Comparison of ENCODE assay signal across 28 cellular contexts in genomic region chr18:37570336-37570930, GRCh38. TPM values are rescaled to one million over a fixed set of nuclear protein-coding genes. Genes with fewer than 3 reads are reported as not detected.
DNase-seq lines count a peak whose midpoint lies in the region; ATAC-seq and TF ChIP-seq lines count a peak whose summit lies in the region.
"Had no signal": no experiment of that assay in that cellular context is flagged by ENCODE, and none has a peak within 500 bp of the region (broad histone marks: within the 10 kb centered on the region; RNA-seq: fewer than 3 reads in every experiment).

No MANE protein-coding gene starts in this region.

- no peaks in the 10 kb centered on the region for H3K9me3 ChIP-seq in GM23248 (ENCODE audit: low read depth)
- H3K9me3 ChIP-seq: right atrium auricular region, suprapubic skin had no signal

- no peak overlapping the region for H3K4me3 ChIP-seq in GM23248
- H3K4me3 ChIP-seq: right atrium auricular region, smooth muscle cell, suprapubic skin had no signal

- H3K27me3 ChIP-seq in GM23248 (replicated peaks; ENCODE audit: insufficient read depth) = peaks cover 39% of the 10 kb centered on the region

- H2AFZ ChIP-seq in GM23248 = no peak overlapping the region

- H3K36me3 ChIP-seq in GM23248 (ENCODE audit: low read depth) = no peaks in the 10 kb centered on the region
- H3K36me3 ChIP-seq: brain microvascular endothelial cell, right atrium auricular region, suprapubic skin had no signal

- no peaks in the 10 kb centered on the region for H3K79me2 ChIP-seq in GM23248 (ENCODE audit: insufficient read depth)

- no peak overlapping the region for H3K27ac ChIP-seq in GM23248
- H3K27ac ChIP-seq: brain microvascular endothelial cell, epithelial cell of prostate, right atrium auricular region, suprapubic skin had no signal

- H3K4me1 ChIP-seq in GM23248 (ENCODE audit: insufficient read depth) = no peaks in the 10 kb centered on the region

- H3K4me1 Mint-ChIP-seq in WTC11 = peaks cover 38% of the 10 kb centered on the region

- no peaks in the 10 kb centered on the region for H4K20me1 ChIP-seq in GM23248 (ENCODE audit: insufficient read depth)

- no peak overlapping the region for H3K4me3 Mint-ChIP-seq in WTC11
- H3K4me3 Mint-ChIP-seq: activated naive CD4-positive, alpha-beta T cell treated with anti-CD3 and anti-CD28 coated beads, Interleukin-2, amount 50 U/mL, for 24 hours; CD4-positive, CD25-positive, alpha-beta regulatory T cell; memory B cell had no signal

- peaks cover 69% of the 10 kb centered on the region for H3K27me3 Mint-ChIP-seq in WTC11 (ENCODE audit: low read depth)

- peak; percentile 16 for DNase-seq in NCI-H146 (lab: John Stamatoyannopoulos, UW)
- DNase-seq in NCI-H146 treated with DMSO at 0.1 percent for 48 hours (lab: John Stamatoyannopoulos, UW; ENCODE audit: unreplicated experiment) = no peak
- DNase-seq in COLO668 (lab: John Stamatoyannopoulos, UW; ENCODE audit: unreplicated experiment) = peak; percentile 17
- DNase-seq in WTC11 (ENCODE audit: low spot score) = peak; percentile 43
- DNase-seq in left lobe of liver (ENCODE audit: low spot score) = peak; percentile 27
- DNase-seq in CD1c-positive myeloid dendritic cell (ENCODE audit: extremely low spot score) = no peak
- no peak for DNase-seq in GM23248
- DNase-seq: activated CD4-positive, alpha-beta T cell treated with anti-CD3 and anti-CD28 coated beads for 4 hours; amniotic stem cell; brain microvascular endothelial cell; CD4-positive, CD25-positive, alpha-beta regulatory T cell; effector CD8-positive, alpha-beta T cell; hippocampal formation; IMR-90; left colon; NCI-H1436 treated with DMSO at 0.1 percent for 48 hours; NCI-H2171 treated with DMSO at 0.1 percent for 48 hours; SHP77 treated with DMSO at 0.1 percent for 48 hours; stimulated activated naive CD4-positive, alpha-beta T cell; SW 1271 had no signal

- H3F3A ChIP-seq in GM23248 (ENCODE audit: insufficient read depth) = no peaks in the 10 kb centered on the region

- in situ Hi-C loops in GM23248 (cut with MboI) = no loop called here

- CTCF ChIA-PET in WTC11 (lab: Charles Lee) = interaction anchor here (0.9 to 2.2 kb wide), 4 partner anchors 17 to 208 kb away, joined by 3 to 13 read pairs (median 4); no protein-coding TSS in a partner anchor

- WGBS in GM23248 (ENCODE audit: low coverage in 1 of 2, low lambda C conversion rate in 2 of 2, missing lambda C conversion rate in 2 of 2), 2 experiments = 25 to 28% methylated on average over 5 of the region's 5 CpGs

- TF ChIP-seq CTCF in WTC11 (IDR thresholded peaks at IDR 0.05) = no peak

- no peak overlapping the region for H3K27ac Mint-ChIP-seq in WTC11
- H3K27ac Mint-ChIP-seq: activated naive CD4-positive, alpha-beta T cell treated with anti-CD3 and anti-CD28 coated beads, Interleukin-2, amount 50 U/mL, for 24 hours; CD4-positive, CD25-positive, alpha-beta regulatory T cell; memory B cell had no signal

- no peak overlapping the region for H3K9ac ChIP-seq in GM23248

- POLR2A ChIA-PET in WTC11 (lab: Charles Lee) = no interaction called here

- no peaks in the 10 kb centered on the region for H3K36me3 Mint-ChIP-seq in WTC11
- H3K36me3 Mint-ChIP-seq: activated naive CD4-positive, alpha-beta T cell treated with anti-CD3 and anti-CD28 coated beads, Interleukin-2, amount 50 U/mL, for 24 hours had no signal

- H3K4me2 ChIP-seq in GM23248 (ENCODE audit: unreplicated experiment) = no peak overlapping the region
- H3K4me2 ChIP-seq: smooth muscle cell had no signal

- H3K9me3 Mint-ChIP-seq in WTC11 = no peaks in the 10 kb centered on the region
- H3K9me3 Mint-ChIP-seq: activated naive CD4-positive, alpha-beta T cell treated with anti-CD3 and anti-CD28 coated beads, Interleukin-2, amount 50 U/mL, for 24 hours; memory B cell had no signal

- peak; percentile 78 for ATAC-seq in WTC11
- no peak for ATAC-seq in left lobe of liver
- ATAC-seq in HG03469 (IDR thresholded peaks at IDR 0.05; ENCODE audit: unreplicated experiment) = no peak
- ATAC-seq: left colon had no signal

- H3K9me2 ChIP-seq in GM23248 (ENCODE audit: insufficient read depth) = no peaks in the 10 kb centered on the region

TF ChIP-seq in WTC11, 78 proteins besides CTCF, POLR2A, EP300 and RAD21:
- TF ChIP-seq ZBTB21 (CRISPR knock-in tag; IDR thresholded peaks at IDR 0.05; ENCODE audit: borderline replicate concordance) (no peak), CREB1 (CRISPR knock-in tag; IDR thresholded peaks at IDR 0.05) (no peak), PRDM15 (CRISPR knock-in tag; IDR thresholded peaks at IDR 0.05) (peak; percentile 35; the same call in 1 of the 2 replicates)

RNA-seq across cellular contexts. Expression of gene CELF4, which starts 4.8 kb away (rescaled TPM):
- total RNA-seq in WTC11 (2021) (2.6 to 3.3 TPM (median 2.9 TPM) in 3 replicates), left lobe of liver (not detected)
- not detected in 2 replicates for total RNA-seq in GM23248 (2014; rRNA removed; shearing (Covaris generic))
- polyA plus RNA-seq in GM23248 (2016; fragmentation: Nextera tagmentation; extraction: Ambion mirVana) = 0.24 TPM in 1 of 2 replicates, not detected in the other
- total RNA-seq: A172; CD4-positive, CD25-positive, alpha-beta regulatory T cell; IMR-90; suprapubic skin had no signal
- polyA plus RNA-seq: IMR-90, smooth muscle cell had no signal

Comparison
In these comparisons a context has a peak if more than half of its experiments do, and no peak if none do; other contexts are left out.
1. DNase-seq: peak in NCI-H146 (single experiment), COLO668 (single experiment), WTC11 (single experiment) and left lobe of liver (single experiment); none in NCI-H146 treated with DMSO at 0.1 percent for 48 hours (single experiment), CD1c-positive myeloid dendritic cell (single experiment) and GM23248 (single experiment).